1 cellular context compared by ENCODE assay signal in the genomic region with DNA sequence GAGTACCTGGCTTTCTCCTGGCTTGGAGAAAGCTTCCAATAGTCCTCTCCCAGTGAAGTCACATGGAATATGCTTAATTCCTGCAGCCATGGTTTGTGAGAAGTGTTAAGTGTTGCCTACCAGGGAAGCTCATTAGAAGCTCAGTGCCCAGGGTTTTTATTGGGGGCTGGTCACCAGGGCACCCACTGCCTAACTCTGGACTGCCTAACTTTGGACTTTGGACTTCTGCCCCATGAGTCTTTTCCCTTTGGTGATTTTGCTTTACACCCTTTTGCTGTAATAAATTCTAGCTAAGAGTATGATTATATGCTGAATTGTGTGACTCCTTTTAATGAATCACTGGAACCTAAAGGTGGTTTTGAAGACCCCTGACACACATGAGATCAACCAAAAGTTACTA. TPM values are rescaled to one million over a fixed set of nuclear protein-coding genes. Genes with fewer than 3 reads are reported as not detected.
"Had no signal": no experiment of that assay in that cellular context is flagged by ENCODE, and none has a peak within 500 bp of the region (broad histone marks: within the 10 kb centered on the region; RNA-seq: fewer than 3 reads in every experiment).

No MANE protein-coding gene starts in this region.

RNA-seq across cellular contexts. Expression of gene PLGLB1, which starts 35.2 kb away (rescaled TPM):
- total RNA-seq: SJSA1 had no signal
